Comparison of ENCODE assay signal across 1 cellular context in the genomic region with DNA sequence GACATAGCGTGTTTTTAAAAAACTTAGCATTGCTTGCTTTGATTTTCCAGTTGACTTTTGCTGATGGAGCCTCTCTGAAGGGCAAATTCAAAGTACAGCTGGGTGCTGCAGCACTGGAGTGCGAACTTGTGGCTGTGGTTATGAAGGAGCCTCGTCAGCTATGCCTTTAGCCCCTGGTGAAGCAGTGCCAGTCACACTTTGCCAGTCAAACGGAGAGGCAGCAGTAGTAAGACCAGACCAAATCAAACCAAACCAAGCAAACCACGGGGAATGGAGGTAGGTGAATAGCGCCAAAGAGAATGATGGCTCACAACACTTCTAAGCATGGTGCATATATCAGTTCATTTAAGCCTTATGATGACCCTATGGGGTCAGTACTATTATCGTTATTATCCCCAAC.
TF ChIP-seq lines count a peak whose summit lies in the region.

No MANE protein-coding gene starts in this region.

TF ChIP-seq in A549, 52 proteins besides CTCF, POLR2A, EP300 and RAD21 (continued from another document):
- TF ChIP-seq, protein P1, sequence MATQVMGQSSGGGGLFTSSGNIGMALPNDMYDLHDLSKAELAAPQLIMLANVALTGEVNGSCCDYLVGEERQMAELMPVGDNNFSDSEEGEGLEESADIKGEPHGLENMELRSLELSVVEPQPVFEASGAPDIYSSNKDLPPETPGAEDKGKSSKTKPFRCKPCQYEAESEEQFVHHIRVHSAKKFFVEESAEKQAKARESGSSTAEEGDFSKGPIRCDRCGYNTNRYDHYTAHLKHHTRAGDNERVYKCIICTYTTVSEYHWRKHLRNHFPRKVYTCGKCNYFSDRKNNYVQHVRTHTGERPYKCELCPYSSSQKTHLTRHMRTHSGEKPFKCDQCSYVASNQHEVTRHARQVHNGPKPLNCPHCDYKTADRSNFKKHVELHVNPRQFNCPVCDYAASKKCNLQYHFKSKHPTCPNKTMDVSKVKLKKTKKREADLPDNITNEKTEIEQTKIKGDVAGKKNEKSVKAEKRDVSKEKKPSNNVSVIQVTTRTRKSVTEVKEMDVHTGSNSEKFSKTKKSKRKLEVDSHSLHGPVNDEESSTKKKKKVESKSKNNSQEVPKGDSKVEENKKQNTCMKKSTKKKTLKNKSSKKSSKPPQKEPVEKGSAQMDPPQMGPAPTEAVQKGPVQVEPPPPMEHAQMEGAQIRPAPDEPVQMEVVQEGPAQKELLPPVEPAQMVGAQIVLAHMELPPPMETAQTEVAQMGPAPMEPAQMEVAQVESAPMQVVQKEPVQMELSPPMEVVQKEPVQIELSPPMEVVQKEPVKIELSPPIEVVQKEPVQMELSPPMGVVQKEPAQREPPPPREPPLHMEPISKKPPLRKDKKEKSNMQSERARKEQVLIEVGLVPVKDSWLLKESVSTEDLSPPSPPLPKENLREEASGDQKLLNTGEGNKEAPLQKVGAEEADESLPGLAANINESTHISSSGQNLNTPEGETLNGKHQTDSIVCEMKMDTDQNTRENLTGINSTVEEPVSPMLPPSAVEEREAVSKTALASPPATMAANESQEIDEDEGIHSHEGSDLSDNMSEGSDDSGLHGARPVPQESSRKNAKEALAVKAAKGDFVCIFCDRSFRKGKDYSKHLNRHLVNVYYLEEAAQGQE (IDR thresholded peaks at IDR 0.05) = no peak
- TF ChIP-seq, protein P2, sequence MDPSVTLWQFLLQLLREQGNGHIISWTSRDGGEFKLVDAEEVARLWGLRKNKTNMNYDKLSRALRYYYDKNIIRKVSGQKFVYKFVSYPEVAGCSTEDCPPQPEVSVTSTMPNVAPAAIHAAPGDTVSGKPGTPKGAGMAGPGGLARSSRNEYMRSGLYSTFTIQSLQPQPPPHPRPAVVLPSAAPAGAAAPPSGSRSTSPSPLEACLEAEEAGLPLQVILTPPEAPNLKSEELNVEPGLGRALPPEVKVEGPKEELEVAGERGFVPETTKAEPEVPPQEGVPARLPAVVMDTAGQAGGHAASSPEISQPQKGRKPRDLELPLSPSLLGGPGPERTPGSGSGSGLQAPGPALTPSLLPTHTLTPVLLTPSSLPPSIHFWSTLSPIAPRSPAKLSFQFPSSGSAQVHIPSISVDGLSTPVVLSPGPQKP (IDR thresholded peaks at IDR 0.05; ENCODE audit: low read depth, low read length) = no peak
- TF ChIP-seq SMC3 (IDR thresholded peaks at IDR 0.05) (no peak), PHF8 (IDR thresholded peaks at IDR 0.05; ENCODE audit: borderline replicate concordance, low read depth) (no peak)
TF ChIP-seq in A549: peak in this region for 0.
